In the genomic region with DNA sequence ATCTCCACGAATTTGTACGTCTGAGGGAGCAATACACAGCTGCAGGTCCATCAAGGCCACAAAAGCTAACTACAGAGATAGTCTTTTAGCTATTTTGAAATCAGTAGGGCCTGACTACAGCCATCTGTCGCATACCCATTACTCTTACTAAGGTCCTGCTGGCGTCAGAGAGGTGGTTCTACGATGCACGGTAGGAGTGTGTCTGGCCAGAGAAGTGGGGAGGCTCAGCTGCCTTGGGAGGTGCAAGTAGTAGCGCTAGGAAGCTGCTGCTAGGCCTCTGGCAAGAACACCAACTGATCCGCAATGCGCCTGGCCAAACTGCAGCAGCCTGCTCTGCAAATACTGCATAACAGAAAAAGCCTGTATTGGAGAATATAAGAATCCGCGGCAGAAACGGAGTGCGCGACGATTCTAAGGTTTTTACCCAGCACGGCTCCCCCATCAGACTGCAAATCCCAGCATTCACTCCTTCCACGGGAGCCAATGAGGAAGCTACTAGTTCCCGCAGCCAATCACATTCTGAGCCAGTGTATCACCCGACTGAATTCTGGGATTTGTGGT, we compare ENCODE assay signal across 8 cellular contexts. TPM values are rescaled to one million over a fixed set of nuclear protein-coding genes. Genes with fewer than 3 reads are reported as not detected.
A peak's percentile ranks its signal among the peaks of the same experiment; 100 is the strongest.
DNase-seq lines count a peak whose midpoint lies in the region; ATAC-seq and TF ChIP-seq lines count a peak whose summit lies in the region.

No MANE protein-coding gene starts in this region.

- CTCF ChIA-PET in activated naive CD4-positive, alpha-beta T cell treated with anti-CD3 and anti-CD28 coated beads, Interleukin-2, amount 10 ng/mL, durations not matched to agents 7 days and 5 days (lab: Charles Lee) = interaction anchor here (1.2 kb wide), 1 partner anchor 9 kb away, joined by 3 read pairs; no protein-coding TSS in a partner anchor

- peaks cover 7% of the 10 kb centered on the region for H3K36me3 Mint-ChIP-seq in activated naive CD4-positive, alpha-beta T cell treated with anti-CD3 and anti-CD28 coated beads, Interleukin-2, amount 10 ng/mL, durations not matched to agents 7 days and 5 days

- no peaks in the 10 kb centered on the region for H3K9me3 ChIP-seq in KOPT-K1 (ENCODE audit: insufficient read depth, low read length, poor library complexity, severe bottlenecking)
- no peaks in the 10 kb centered on the region for H3K9me3 ChIP-seq in SJCRH30 (replicated peaks)
- no peaks in the 10 kb centered on the region for H3K9me3 ChIP-seq in testis

- H3K27ac ChIP-seq in KOPT-K1 (ENCODE audit: low read depth, low read length, poor library complexity, severe bottlenecking) (peak overlapping the region; percentile 87), SJCRH30 (peak overlapping the region; percentile 97), testis (peak overlapping the region; percentile 97 to 100)

- H3K36me3 ChIP-seq in KOPT-K1 (ENCODE audit: insufficient read depth, low read length) (peaks cover 8% of the 10 kb centered on the region; the same call in 1 of the 2 replicates), SJCRH30 (no peaks in the 10 kb centered on the region), testis (ENCODE audit: low read depth, missing control alignments) (no peaks in the 10 kb centered on the region)

- H3K9me3 Mint-ChIP-seq in activated naive CD4-positive, alpha-beta T cell treated with anti-CD3 and anti-CD28 coated beads, Interleukin-2, amount 10 ng/mL, durations not matched to agents 7 days and 5 days = no peaks in the 10 kb centered on the region

- H3K4me3 Mint-ChIP-seq in activated naive CD4-positive, alpha-beta T cell treated with anti-CD3 and anti-CD28 coated beads, Interleukin-2, amount 10 ng/mL, durations not matched to agents 7 days and 5 days = peak overlapping the region; percentile 94

- H3K27me3 ChIP-seq in SJCRH30 (no peaks in the 10 kb centered on the region), testis (no peaks in the 10 kb centered on the region)

- H3K4me1 ChIP-seq in SJCRH30 (peaks cover 9% of the 10 kb centered on the region), testis (peaks cover 17% of the 10 kb centered on the region)

- no peaks in the 10 kb centered on the region for H3K27me3 Mint-ChIP-seq in activated naive CD4-positive, alpha-beta T cell treated with anti-CD3 and anti-CD28 coated beads, Interleukin-2, amount 10 ng/mL, durations not matched to agents 7 days and 5 days

- peaks cover 35% of the 10 kb centered on the region for H3K4me1 Mint-ChIP-seq in activated naive CD4-positive, alpha-beta T cell treated with anti-CD3 and anti-CD28 coated beads, Interleukin-2, amount 10 ng/mL, durations not matched to agents 7 days and 5 days

- WGBS in testis, 2 donors = 1% methylated on average over 18 to 19 of the region's 19 CpGs

- peak overlapping the region; percentile 79 for H3K4me3 ChIP-seq in SJCRH30
- peak overlapping the region; percentile 86 to 90 for H3K4me3 ChIP-seq in testis

- TF ChIP-seq POLR2A in testis (IDR thresholded peaks at IDR 0.05) = no peak

- ATAC-seq in GM21786 (IDR thresholded peaks at IDR 0.05; ENCODE audit: unreplicated experiment) = peak; percentile 78

- no peak for TF ChIP-seq CTCF in testis (IDR thresholded peaks at IDR 0.05)

- intact Hi-C loops in testis (cut with DNase I; ENCODE audit: low total_unique reads) = no loop called here

- peak overlapping the region; percentile 95 for H3K27ac Mint-ChIP-seq in activated naive CD4-positive, alpha-beta T cell treated with anti-CD3 and anti-CD28 coated beads, Interleukin-2, amount 10 ng/mL, durations not matched to agents 7 days and 5 days

- peak; percentile 98 for DNase-seq in ELF-1 (ENCODE audit: low read depth, low spot score)
- DNase-seq in SJCRH30 = peak; percentile 94 to 98
- peak; percentile 92 for DNase-seq in activated naive CD4-positive, alpha-beta T cell treated with anti-CD3 and anti-CD28 coated beads, Interleukin-2, amount 10 ng/mL, durations not matched to agents 7 days and 5 days
- DNase-seq in globus pallidus (ENCODE audit: low spot score) = peak; percentile 99
- peak; percentile 94 for DNase-seq in occipital lobe (lab: John Stamatoyannopoulos, UW)
- DNase-seq in testis = peak; percentile 98

RNA-seq across cellular contexts. Expression of a gene that starts 0.7 kb away (rescaled TPM):
- 159 and 173 TPM in 2 replicates for total RNA-seq in SJCRH30 (2014; rRNA removed; shearing (Covaris generic))
- total RNA-seq in occipital lobe = 355 TPM
- 100 to 1,000 TPM; 125 to 131 TPM for total RNA-seq in testis
- 88.4 TPM for polyA plus RNA-seq in testis (ENCODE audit: insufficient read depth, low read depth, low replicate concordance)

Comparison
In these comparisons a context has a peak if more than half of its experiments do, and no peak if none do; other contexts are left out.
1. Peak in every context shown above with its lines: DNase-seq, ATAC-seq, H3K4me3 ChIP-seq and H3K27ac ChIP-seq.